ENCODE assay signal across 15 cellular contexts in the genomic region with DNA sequence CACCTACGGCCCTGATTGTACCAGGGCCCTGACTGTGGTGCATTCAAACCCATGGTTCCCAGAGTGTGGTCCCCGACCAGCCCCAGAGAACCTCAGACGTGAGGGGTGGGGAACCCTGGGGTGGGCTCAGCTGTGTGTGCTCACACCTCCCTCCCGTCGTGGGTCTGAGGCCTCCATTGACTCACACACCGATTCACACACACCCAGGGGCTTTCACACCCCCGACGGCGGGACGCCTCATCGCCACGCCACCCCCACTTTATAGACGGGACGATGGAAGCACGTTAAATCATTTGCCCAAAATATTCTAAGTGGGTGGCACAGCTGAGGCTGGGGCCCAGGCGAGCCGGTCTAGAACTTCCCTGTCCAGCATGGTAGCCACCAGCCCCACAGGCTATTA.
"Had no signal": no experiment of that assay in that cellular context is flagged by ENCODE, and none has a peak within 500 bp of the region (broad histone marks: within the 10 kb centered on the region; RNA-seq: fewer than 3 reads in every experiment).

No MANE protein-coding gene starts in this region.

- H3K27me3 ChIP-seq: body of pancreas, right atrium auricular region, tibial nerve had no signal

- H2AFZ ChIP-seq: neural progenitor cell had no signal

- H3K9ac ChIP-seq: neural progenitor cell had no signal

- H3K27ac ChIP-seq: body of pancreas, neural progenitor cell, right atrium auricular region, tibial nerve had no signal

- H3K36me3 ChIP-seq: neural progenitor cell, right atrium auricular region, tibial nerve had no signal

- DNase-seq: activated CD4-positive, alpha-beta T cell treated with anti-CD3 and anti-CD28 coated beads, Interleukin-2, amount 50 U/mL, for 1 hour; activated naive CD4-positive, alpha-beta T cell treated with anti-CD3 and anti-CD28 coated beads, Interleukin-2, amount 50 U/mL, for 16 hours; activated T-cell treated with anti-CD3 and anti-CD28 coated beads for 4 hours; amniotic stem cell; body of pancreas; dermis blood vessel endothelial cell; hypothalamus; left colon; mammary epithelial cell; T-helper 17 cell had no signal

- ATAC-seq: body of pancreas, left colon, SK-N-SH treated with all-trans-retinoic acid at 6 μM for 48 hours, T-helper 17 cell had no signal

- H3K4me3 ChIP-seq: body of pancreas, neural progenitor cell, right atrium auricular region, smooth muscle cell, tibial nerve had no signal

- H3K9me3 ChIP-seq: body of pancreas, right atrium auricular region, tibial nerve had no signal

- H3K4me2 ChIP-seq: neural progenitor cell, smooth muscle cell had no signal
